Comparison of ENCODE assay signal across 29 cellular contexts in genomic region chr14:72010474-72010873, GRCh38.
"Had no signal": no experiment of that assay in that cellular context is flagged by ENCODE, and none has a peak within 500 bp of the region (broad histone marks: within the 10 kb centered on the region; RNA-seq: fewer than 3 reads in every experiment).

No MANE protein-coding gene starts in this region.

- H3K4me3 ChIP-seq: colonic mucosa, coronary artery, dorsolateral prefrontal cortex, esophagus muscularis mucosa, esophagus squamous epithelium, gastrocnemius medialis, gastroesophageal sphincter, heart left ventricle, heart right ventricle had no signal

- ATAC-seq: effector memory CD8-positive, alpha-beta T cell; esophagus mucosa; foreskin keratinocyte; gastrocnemius medialis; gastroesophageal sphincter; heart left ventricle; heart right ventricle had no signal

- H3K9me3 ChIP-seq: colonic mucosa, esophagus muscularis mucosa, esophagus squamous epithelium, gastrocnemius medialis, gastroesophageal sphincter had no signal

- H3K27ac Mint-ChIP-seq: dendritic cell treated with granulocyte-macrophage colony-stimulating factor and Interleukin-4, amounts not matched to agents 40 ng/mL and 50 ng/mL, for 4 days; effector memory CD8-positive, alpha-beta T cell had no signal

- H3K4me3 Mint-ChIP-seq: dendritic cell treated with granulocyte-macrophage colony-stimulating factor and Interleukin-4, amounts not matched to agents 40 ng/mL and 50 ng/mL, for 4 days; effector memory CD8-positive, alpha-beta T cell; endodermal cell had no signal

- DNase-seq: colonic mucosa; cortex of kidney; dermis blood vessel endothelial cell; dorsolateral prefrontal cortex; effector CD4-positive, alpha-beta T cell; effector CD8-positive, alpha-beta T cell; effector memory CD4-positive, alpha-beta T cell; effector memory CD8-positive, alpha-beta T cell; endodermal cell; erythroblast; esophagus squamous epithelium; foreskin fibroblast; foreskin keratinocyte; foreskin melanocyte; gastrocnemius medialis; glutamatergic neuron; head of caudate nucleus; heart left ventricle; heart right ventricle had no signal

- H3K27me3 Mint-ChIP-seq: dendritic cell treated with granulocyte-macrophage colony-stimulating factor and Interleukin-4, amounts not matched to agents 40 ng/mL and 50 ng/mL, for 4 days had no signal

- H3K27me3 ChIP-seq: colonic mucosa, dorsolateral prefrontal cortex, esophagus muscularis mucosa, esophagus squamous epithelium, foreskin keratinocyte, gastrocnemius medialis, gastroesophageal sphincter, heart left ventricle, heart right ventricle had no signal

- H3K27ac ChIP-seq: colonic mucosa, coronary artery, dorsolateral prefrontal cortex, epithelial cell of prostate, esophagus muscularis mucosa, esophagus squamous epithelium, foreskin keratinocyte, gastrocnemius medialis, gastroesophageal sphincter had no signal

- FAIRE-seq: colon, endometrium, endothelial cell of umbilical vein, frontal cortex had no signal

- H3K36me3 ChIP-seq: colonic mucosa, esophagus muscularis mucosa, esophagus squamous epithelium, gastrocnemius medialis, gastroesophageal sphincter, heart left ventricle, heart right ventricle had no signal

- H3K4me1 ChIP-seq: colonic mucosa, esophagus muscularis mucosa, esophagus squamous epithelium, foreskin keratinocyte, gastrocnemius medialis, gastroesophageal sphincter had no signal

- H3K9me3 Mint-ChIP-seq: dendritic cell treated with granulocyte-macrophage colony-stimulating factor and Interleukin-4, amounts not matched to agents 40 ng/mL and 50 ng/mL, for 4 days; effector memory CD8-positive, alpha-beta T cell had no signal
